Comparison of ENCODE assay signal across 1 cellular context in genomic region chr6:156933201-156934053, GRCh38.
A peak's percentile ranks its signal among the peaks of the same experiment; 100 is the strongest.
TF ChIP-seq lines count a peak whose summit lies in the region.

No MANE protein-coding gene starts in this region.

TF ChIP-seq in HEK293, 187 proteins besides CTCF, POLR2A, EP300 and RAD21 (continued from another document and continues in another):
- TF ChIP-seq, protein P1, sequence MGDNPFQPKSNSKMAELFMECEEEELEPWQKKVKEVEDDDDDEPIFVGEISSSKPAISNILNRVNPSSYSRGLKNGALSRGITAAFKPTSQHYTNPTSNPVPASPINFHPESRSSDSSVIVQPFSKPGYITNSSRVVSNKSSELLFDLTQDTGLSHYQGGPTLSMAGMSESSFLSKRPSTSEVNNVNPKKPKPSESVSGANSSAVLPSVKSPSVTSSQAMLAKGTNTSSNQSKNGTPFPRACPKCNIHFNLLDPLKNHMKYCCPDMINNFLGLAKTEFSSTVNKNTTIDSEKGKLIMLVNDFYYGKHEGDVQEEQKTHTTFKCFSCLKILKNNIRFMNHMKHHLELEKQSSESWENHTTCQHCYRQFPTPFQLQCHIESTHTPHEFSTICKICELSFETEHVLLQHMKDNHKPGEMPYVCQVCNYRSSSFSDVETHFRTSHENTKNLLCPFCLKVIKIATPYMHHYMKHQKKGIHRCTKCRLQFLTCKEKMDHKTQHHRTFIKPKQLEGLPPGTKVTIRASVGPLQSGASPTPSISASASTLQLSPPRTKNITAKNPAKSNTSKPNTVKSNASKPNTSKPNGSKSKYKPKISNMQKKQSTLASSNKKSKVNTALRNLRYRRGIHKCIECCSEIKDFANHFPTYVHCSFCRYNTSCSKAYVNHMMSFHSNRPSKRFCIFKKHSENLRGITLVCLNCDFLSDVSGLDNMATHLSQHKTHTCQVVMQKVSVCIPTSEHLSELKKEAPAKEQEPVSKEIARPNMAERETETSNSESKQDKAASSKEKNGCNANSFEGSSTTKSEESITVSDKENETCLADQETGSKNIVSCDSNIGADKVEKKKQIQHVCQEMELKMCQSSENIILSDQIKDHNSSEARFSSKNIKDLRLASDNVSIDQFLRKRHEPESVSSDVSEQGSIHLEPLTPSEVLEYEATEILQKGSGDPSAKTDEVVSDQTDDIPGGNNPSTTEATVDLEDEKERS (tag by site-specific recombination; IDR thresholded peaks at IDR 0.05) = no peak
- no peak for TF ChIP-seq GLIS2 (tag by site-specific recombination; IDR thresholded peaks at IDR 0.05)
- no peak for TF ChIP-seq ATF2 (tag by site-specific recombination; IDR thresholded peaks at IDR 0.05; ENCODE audit: low read depth)
- no peak for TF ChIP-seq ZBTB1 (tag by site-specific recombination; IDR thresholded peaks at IDR 0.05)
- TF ChIP-seq ZBTB20 (tag by site-specific recombination; IDR thresholded peaks at IDR 0.05) = peak; percentile 65; the same call in 1 of the 2 replicates
- TF ChIP-seq ZNF529 (tag by site-specific recombination; IDR thresholded peaks at IDR 0.05; ENCODE audit: insufficient replicate concordance) = no peak
- TF ChIP-seq MYNN (tag by site-specific recombination; IDR thresholded peaks at IDR 0.05; ENCODE audit: borderline replicate concordance) = no peak
- no peak for TF ChIP-seq ZNF791 (tag by site-specific recombination; IDR thresholded peaks at IDR 0.05)
- TF ChIP-seq, protein P2, sequence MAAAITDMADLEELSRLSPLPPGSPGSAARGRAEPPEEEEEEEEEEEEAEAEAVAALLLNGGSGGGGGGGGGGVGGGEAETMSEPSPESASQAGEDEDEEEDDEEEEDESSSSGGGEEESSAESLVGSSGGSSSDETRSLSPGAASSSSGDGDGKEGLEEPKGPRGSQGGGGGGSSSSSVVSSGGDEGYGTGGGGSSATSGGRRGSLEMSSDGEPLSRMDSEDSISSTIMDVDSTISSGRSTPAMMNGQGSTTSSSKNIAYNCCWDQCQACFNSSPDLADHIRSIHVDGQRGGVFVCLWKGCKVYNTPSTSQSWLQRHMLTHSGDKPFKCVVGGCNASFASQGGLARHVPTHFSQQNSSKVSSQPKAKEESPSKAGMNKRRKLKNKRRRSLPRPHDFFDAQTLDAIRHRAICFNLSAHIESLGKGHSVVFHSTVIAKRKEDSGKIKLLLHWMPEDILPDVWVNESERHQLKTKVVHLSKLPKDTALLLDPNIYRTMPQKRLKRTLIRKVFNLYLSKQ (tag by site-specific recombination; IDR thresholded peaks at IDR 0.05; ENCODE audit: borderline replicate concordance) = no peak
- TF ChIP-seq ZNF449 (tag by site-specific recombination; IDR thresholded peaks at IDR 0.05) = no peak
- TF ChIP-seq ZBTB21 (tag by site-specific recombination; IDR thresholded peaks at IDR 0.05) = no peak
- 0 out of 2 replicates have a peak, but pooled peaks have one; percentile 18 for TF ChIP-seq ZEB2 (tag by site-specific recombination; IDR thresholded peaks at IDR 0.05)
- TF ChIP-seq, protein P3, sequence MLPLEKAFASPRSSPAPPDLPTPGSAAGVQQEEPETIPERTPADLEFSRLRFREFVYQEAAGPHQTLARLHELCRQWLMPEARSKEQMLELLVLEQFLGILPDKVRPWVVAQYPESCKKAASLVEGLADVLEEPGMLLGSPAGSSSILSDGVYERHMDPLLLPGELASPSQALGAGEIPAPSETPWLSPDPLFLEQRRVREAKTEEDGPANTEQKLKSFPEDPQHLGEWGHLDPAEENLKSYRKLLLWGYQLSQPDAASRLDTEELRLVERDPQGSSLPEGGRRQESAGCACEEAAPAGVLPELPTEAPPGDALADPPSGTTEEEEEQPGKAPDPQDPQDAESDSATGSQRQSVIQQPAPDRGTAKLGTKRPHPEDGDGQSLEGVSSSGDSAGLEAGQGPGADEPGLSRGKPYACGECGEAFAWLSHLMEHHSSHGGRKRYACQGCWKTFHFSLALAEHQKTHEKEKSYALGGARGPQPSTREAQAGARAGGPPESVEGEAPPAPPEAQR (tag by site-specific recombination; IDR thresholded peaks at IDR 0.05) = no peak
- TF ChIP-seq ZNF473 (tag by site-specific recombination; IDR thresholded peaks at IDR 0.05) = no peak
- TF ChIP-seq ZNF23 (tag by site-specific recombination; IDR thresholded peaks at IDR 0.05; ENCODE audit: borderline replicate concordance) = no peak
- no peak for TF ChIP-seq HOXD13 (CRISPR knock-in tag; IDR thresholded peaks at IDR 0.05; ENCODE audit: borderline replicate concordance)
- no peak for TF ChIP-seq ZFP41 (tag by site-specific recombination; IDR thresholded peaks at IDR 0.05; ENCODE audit: borderline replicate concordance)
- TF ChIP-seq REST (tag by site-specific recombination; IDR thresholded peaks at IDR 0.05) = no peak
- 0 out of 2 replicates have a peak, but pooled peaks have one; percentile 63 for TF ChIP-seq ZNF792 (tag by site-specific recombination; IDR thresholded peaks at IDR 0.05)
- 0 out of 2 replicates have a peak, but pooled peaks have one; percentile 36 for TF ChIP-seq SCRT2 (tag by site-specific recombination; IDR thresholded peaks at IDR 0.05)
- TF ChIP-seq ZFP69B (tag by site-specific recombination; IDR thresholded peaks at IDR 0.05) = no peak
- TF ChIP-seq, protein P4, sequence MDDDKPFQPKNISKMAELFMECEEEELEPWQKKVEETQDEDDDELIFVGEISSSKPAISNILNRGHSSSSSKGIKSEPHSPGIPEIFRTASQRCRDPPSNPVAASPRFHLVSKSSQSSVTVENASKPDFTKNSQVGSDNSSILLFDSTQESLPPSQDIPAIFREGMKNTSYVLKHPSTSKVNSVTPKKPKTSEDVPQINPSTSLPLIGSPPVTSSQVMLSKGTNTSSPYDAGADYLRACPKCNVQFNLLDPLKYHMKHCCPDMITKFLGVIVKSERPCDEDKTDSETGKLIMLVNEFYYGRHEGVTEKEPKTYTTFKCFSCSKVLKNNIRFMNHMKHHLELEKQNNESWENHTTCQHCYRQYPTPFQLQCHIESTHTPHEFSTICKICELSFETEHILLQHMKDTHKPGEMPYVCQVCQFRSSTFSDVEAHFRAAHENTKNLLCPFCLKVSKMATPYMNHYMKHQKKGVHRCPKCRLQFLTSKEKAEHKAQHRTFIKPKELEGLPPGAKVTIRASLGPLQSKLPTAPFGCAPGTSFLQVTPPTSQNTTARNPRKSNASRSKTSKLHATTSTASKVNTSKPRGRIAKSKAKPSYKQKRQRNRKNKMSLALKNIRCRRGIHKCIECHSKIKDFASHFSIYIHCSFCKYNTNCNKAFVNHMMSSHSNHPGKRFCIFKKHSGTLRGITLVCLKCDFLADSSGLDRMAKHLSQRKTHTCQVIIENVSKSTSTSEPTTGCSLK (tag by site-specific recombination; IDR thresholded peaks at IDR 0.05) = no peak
- 0 out of 2 replicates have a peak, but pooled peaks have one; percentile 11 for TF ChIP-seq IKZF3 (tag by site-specific recombination; IDR thresholded peaks at IDR 0.05)
- peak; percentile 93 for TF ChIP-seq ZNF600 (tag by site-specific recombination; IDR thresholded peaks at IDR 0.05)
- TF ChIP-seq ZNF423 (tag by site-specific recombination; IDR thresholded peaks at IDR 0.05) = peak; percentile 93
- TF ChIP-seq ZNF571 (tag by site-specific recombination; IDR thresholded peaks at IDR 0.05) = no peak
- peak; percentile 95 for TF ChIP-seq ZBTB8A (tag by site-specific recombination; IDR thresholded peaks at IDR 0.05)
- peak; percentile 89 for TF ChIP-seq ZNF362 (tag by site-specific recombination; IDR thresholded peaks at IDR 0.05)
- TF ChIP-seq KLF7 (tag by site-specific recombination; IDR thresholded peaks at IDR 0.05; ENCODE audit: borderline replicate concordance) = no peak
- no peak for TF ChIP-seq ZNF248 (tag by site-specific recombination; IDR thresholded peaks at IDR 0.05)
- peak; percentile 60 for TF ChIP-seq ZNF10 (tag by site-specific recombination; IDR thresholded peaks at IDR 0.05)
- TF ChIP-seq ZNF561 (tag by site-specific recombination; IDR thresholded peaks at IDR 0.05; ENCODE audit: borderline replicate concordance) = peak; percentile 65
- TF ChIP-seq ZFHX2 (tag by site-specific recombination; conservative IDR thresholded peaks at IDR 0.05) = no peak
- TF ChIP-seq ZNF549 (tag by site-specific recombination; IDR thresholded peaks at IDR 0.05) = no peak
- TF ChIP-seq, protein P5, sequence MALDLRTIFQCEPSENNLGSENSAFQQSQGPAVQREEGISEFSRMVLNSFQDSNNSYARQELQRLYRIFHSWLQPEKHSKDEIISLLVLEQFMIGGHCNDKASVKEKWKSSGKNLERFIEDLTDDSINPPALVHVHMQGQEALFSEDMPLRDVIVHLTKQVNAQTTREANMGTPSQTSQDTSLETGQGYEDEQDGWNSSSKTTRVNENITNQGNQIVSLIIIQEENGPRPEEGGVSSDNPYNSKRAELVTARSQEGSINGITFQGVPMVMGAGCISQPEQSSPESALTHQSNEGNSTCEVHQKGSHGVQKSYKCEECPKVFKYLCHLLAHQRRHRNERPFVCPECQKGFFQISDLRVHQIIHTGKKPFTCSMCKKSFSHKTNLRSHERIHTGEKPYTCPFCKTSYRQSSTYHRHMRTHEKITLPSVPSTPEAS (tag by site-specific recombination; IDR thresholded peaks at IDR 0.05) = no peak
- no peak for TF ChIP-seq ZNF629 (tag by site-specific recombination; IDR thresholded peaks at IDR 0.05)
- no peak for TF ChIP-seq HOXA7 (CRISPR knock-in tag; IDR thresholded peaks at IDR 0.05; ENCODE audit: borderline replicate concordance)
- TF ChIP-seq ZNF174 (tag by site-specific recombination; IDR thresholded peaks at IDR 0.05) = no peak
- no peak for TF ChIP-seq PBX3 (CRISPR knock-in tag; IDR thresholded peaks at IDR 0.05)
- no peak for TF ChIP-seq ZNF324 (tag by site-specific recombination; IDR thresholded peaks at IDR 0.05)
- TF ChIP-seq ZNF140 (tag by site-specific recombination; IDR thresholded peaks at IDR 0.05) = no peak
